ENCODE assay signal across 8 cellular contexts in the genomic region with DNA sequence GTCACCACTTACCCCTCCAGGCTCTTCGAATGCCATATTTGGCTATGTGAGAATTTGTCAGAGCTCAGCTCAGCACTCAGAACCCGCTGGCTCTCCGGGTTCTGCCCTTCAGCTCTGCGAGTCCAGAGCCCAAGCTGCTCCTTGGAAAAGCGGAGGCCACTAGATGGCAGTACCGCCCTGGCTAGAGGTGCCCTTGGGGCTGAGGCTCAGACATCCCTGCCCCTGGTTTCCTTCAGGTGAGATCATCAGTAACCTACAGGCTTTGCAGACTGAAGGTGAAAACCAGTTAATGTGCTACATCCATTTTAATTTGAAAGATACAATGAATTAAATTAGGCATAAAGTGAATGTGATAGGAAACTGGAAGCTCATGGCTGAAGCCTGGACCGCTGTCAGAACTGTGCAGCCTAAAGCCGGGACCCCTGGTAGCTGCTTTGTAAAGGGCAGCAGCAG.
A peak's percentile ranks its signal among the peaks of the same experiment; 100 is the strongest.
DNase-seq lines count a peak whose midpoint lies in the region; ATAC-seq and TF ChIP-seq lines count a peak whose summit lies in the region.

No MANE protein-coding gene starts in this region.

- H3K27ac ChIP-seq in SJSA1 (no peak overlapping the region), prostate gland (no peak overlapping the region)

- peaks cover 10% of the 10 kb centered on the region for H3K27me3 Mint-ChIP-seq in activated naive CD8-positive, alpha-beta T cell treated with anti-CD3 and anti-CD28 coated beads, Interleukin-2, amount 10 ng/mL, durations not matched to agents 7 days and 5 days

- no peaks in the 10 kb centered on the region for H3K36me3 Mint-ChIP-seq in activated naive CD8-positive, alpha-beta T cell treated with anti-CD3 and anti-CD28 coated beads, Interleukin-2, amount 10 ng/mL, durations not matched to agents 7 days and 5 days

- in situ Hi-C loops in GM13977 (cut with MboI; ENCODE audit: low pct_unique_long_range_greater_than_20kb, low sequenced_read_pairs, unreplicated experiment) = loop anchor here (25.0 kb wide), 1 partner anchor 408 kb away; no protein-coding TSS in a partner anchor

- H3K9me3 Mint-ChIP-seq in activated naive CD8-positive, alpha-beta T cell treated with anti-CD3 and anti-CD28 coated beads, Interleukin-2, amount 10 ng/mL, durations not matched to agents 7 days and 5 days = no peaks in the 10 kb centered on the region

- CTCF ChIA-PET in AG04449 (lab: Yijun Ruan, JAX) = interaction anchor here (0.6 to 9.8 kb wide), 53 partner anchors 7 to 1294 kb away, joined by 3 to 429 read pairs (median 4); a partner anchor contains a TSS

- H3K9me3 ChIP-seq in SJSA1 (replicated peaks) = no peaks in the 10 kb centered on the region
- no peaks in the 10 kb centered on the region for H3K9me3 ChIP-seq in prostate gland

- POLR2A ChIA-PET in AG04449 (lab: Yijun Ruan, JAX) = interaction anchor here (1.8 kb wide), 1 partner anchor 399 kb away, joined by 9 read pairs; no protein-coding TSS in a partner anchor
- POLR2A ChIA-PET in activated naive CD8-positive, alpha-beta T cell treated with anti-CD3 and anti-CD28 coated beads, Interleukin-2, amount 10 ng/mL, durations not matched to agents 7 days and 5 days (lab: Charles Lee) = no interaction called here

- H3K4me3 ChIP-seq in AG04449 (ENCODE audit: low read depth, low read length) (no peak overlapping the region), SJSA1 (no peak overlapping the region), prostate gland (no peak overlapping the region)

- H3K27ac Mint-ChIP-seq in activated naive CD8-positive, alpha-beta T cell treated with anti-CD3 and anti-CD28 coated beads, Interleukin-2, amount 10 ng/mL, durations not matched to agents 7 days and 5 days = no peak overlapping the region

- H3K4me1 ChIP-seq in SJSA1 (replicated peaks) (no peaks in the 10 kb centered on the region), prostate gland (replicated peaks) (no peaks in the 10 kb centered on the region)

- DNase-seq in AG04449 (ENCODE audit: low read depth, low spot score) (no peak), GM13977 (ENCODE audit: low spot score) (peak; percentile 69), Kasumi-1 (lab: John Stamatoyannopoulos, UW) (peak; percentile 1), SJSA1 (ENCODE audit: low read depth in 1 of 2, low spot score in 2 of 2) (peak; percentile 55 to 76), Right ventricle myocardium superior (peak; percentile 79), prostate gland (ENCODE audit: low spot score) (peak; percentile 60)
- DNase-seq in activated naive CD8-positive, alpha-beta T cell treated with anti-CD3 and anti-CD28 coated beads, Interleukin-2, amount 10 ng/mL, durations not matched to agents 7 days and 5 days = peak; percentile 69

- intact Hi-C loops in Right ventricle myocardium superior (cut with DNase I) = loop anchor here (5.0 kb wide), 1 partner anchor 403 kb away; no protein-coding TSS in a partner anchor
- intact Hi-C loops in prostate gland (cut with DNase I) = loop anchor here (5.0 to 10.0 kb wide), 2 partner anchors 398 to 565 kb away; no protein-coding TSS in a partner anchor

- 39% methylated on average over 8 of the region's 8 CpGs for WGBS in prostate gland

- peaks cover 33% of the 10 kb centered on the region for H3K36me3 ChIP-seq in SJSA1
- H3K36me3 ChIP-seq in prostate gland = no peaks in the 10 kb centered on the region

- peak; percentile 92 for TF ChIP-seq CTCF in AG04449 (IDR thresholded peaks at IDR 0.05; ENCODE audit: insufficient read depth, low read length, missing control alignments)
- TF ChIP-seq CTCF in GM13977 (IDR thresholded peaks at IDR 0.05; ENCODE audit: extremely low read depth, insufficient read depth, missing control alignments) = peak; percentile 78
- peak; percentile 19 to 82 (median 76) for TF ChIP-seq CTCF in prostate gland (IDR thresholded peaks at IDR 0.05)

- no peak overlapping the region for H3K4me3 Mint-ChIP-seq in activated naive CD8-positive, alpha-beta T cell treated with anti-CD3 and anti-CD28 coated beads, Interleukin-2, amount 10 ng/mL, durations not matched to agents 7 days and 5 days

- peak; percentile 78 for ATAC-seq in activated naive CD8-positive, alpha-beta T cell treated with anti-CD3 and anti-CD28 coated beads, Interleukin-2, amount 10 ng/mL, durations not matched to agents 7 days and 5 days (ENCODE audit: low read depth)
- ATAC-seq in Right ventricle myocardium superior (ENCODE audit: poor library complexity) = peak; percentile 92
- no peak for ATAC-seq in GM18519 (IDR thresholded peaks at IDR 0.05; ENCODE audit: low FRiP score, unreplicated experiment)

- TF ChIP-seq POLR2A in prostate gland (IDR thresholded peaks at IDR 0.05) = no peak

- no peaks in the 10 kb centered on the region for H3K27me3 ChIP-seq in SJSA1 (replicated peaks)
- no peaks in the 10 kb centered on the region for H3K27me3 ChIP-seq in prostate gland (replicated peaks; ENCODE audit: insufficient read depth)

- no peaks in the 10 kb centered on the region for H3K4me1 Mint-ChIP-seq in activated naive CD8-positive, alpha-beta T cell treated with anti-CD3 and anti-CD28 coated beads, Interleukin-2, amount 10 ng/mL, durations not matched to agents 7 days and 5 days
